12 cellular contexts compared by ENCODE assay signal in genomic region chr7:99949645-99950228, GRCh38. TPM values are rescaled to one million over a fixed set of nuclear protein-coding genes. Genes with fewer than 3 reads are reported as not detected.
DNase-seq lines count a peak whose midpoint lies in the region; ATAC-seq and TF ChIP-seq lines count a peak whose summit lies in the region.
"Had no signal": no experiment of that assay in that cellular context is flagged by ENCODE, and none has a peak within 500 bp of the region (broad histone marks: within the 10 kb centered on the region; RNA-seq: fewer than 3 reads in every experiment).

No MANE protein-coding gene starts in this region.

- H3K4me3 ChIP-seq in CD4-positive, CD25-positive, alpha-beta regulatory T cell (ENCODE audit: low read depth, low read length), result no peak overlapping the region
- H3K4me3 ChIP-seq in adipocyte (ENCODE audit: low read length) (no peak overlapping the region), liver (ENCODE audit: low read depth in 1 of 3, low read length in 3 of 3) (no peak overlapping the region)
- H3K4me3 ChIP-seq: gastroesophageal sphincter had no signal

- H3K27me3 Mint-ChIP-seq in CD4-positive, CD25-positive, alpha-beta regulatory T cell, result peaks cover 15% of the 10 kb centered on the region
- H3K27me3 Mint-ChIP-seq in nephron progenitor cell (ENCODE audit: low read depth, poor library complexity), result peaks cover 4% of the 10 kb centered on the region

- no peaks in the 10 kb centered on the region for H3K9me3 Mint-ChIP-seq in CD4-positive, CD25-positive, alpha-beta regulatory T cell
- peaks cover 30% of the 10 kb centered on the region for H3K9me3 Mint-ChIP-seq in nephron progenitor cell

- H3K27ac Mint-ChIP-seq in CD4-positive, CD25-positive, alpha-beta regulatory T cell, result no peak overlapping the region
- H3K27ac Mint-ChIP-seq in nephron progenitor cell, result no peak overlapping the region

- H3K36me3 Mint-ChIP-seq in CD4-positive, CD25-positive, alpha-beta regulatory T cell, result no peaks in the 10 kb centered on the region
- no peaks in the 10 kb centered on the region for H3K36me3 Mint-ChIP-seq in nephron progenitor cell (ENCODE audit: low read depth)

- no peaks in the 10 kb centered on the region for H3K36me3 ChIP-seq in CD4-positive, CD25-positive, alpha-beta regulatory T cell (ENCODE audit: control insufficient read depth, insufficient read depth, low read length)
- H3K36me3 ChIP-seq in adipocyte (ENCODE audit: control insufficient read depth, insufficient read depth, low read length, severe bottlenecking) (no peaks in the 10 kb centered on the region), liver (ENCODE audit: control insufficient read depth in 4 of 4, insufficient read depth in 3 of 4, low read depth in 1 of 4, low read length in 3 of 4) (no peaks in the 10 kb centered on the region)
- H3K36me3 ChIP-seq: gastroesophageal sphincter had no signal

- TF ChIP-seq EP300 in Ishikawa (IDR thresholded peaks at IDR 0.05; ENCODE audit: borderline replicate concordance), result no peak

- TF ChIP-seq CTCF in liver (IDR thresholded peaks at IDR 0.05; ENCODE audit: low read depth, low read length, missing input control) (peak; percentile 50), nephron progenitor cell (IDR thresholded peaks at IDR 0.05) (no peak)

- peaks cover 6% of the 10 kb centered on the region for H3K27me3 ChIP-seq in CD4-positive, CD25-positive, alpha-beta regulatory T cell (ENCODE audit: control insufficient read depth, insufficient read depth, low read length)
- H3K27me3 ChIP-seq in adipocyte (replicated peaks; ENCODE audit: control insufficient read depth, insufficient read depth, low read length), result peaks cover 26% of the 10 kb centered on the region
- H3K27me3 ChIP-seq in liver (ENCODE audit: control insufficient read depth in 4 of 4, insufficient read depth in 4 of 4, low read length in 3 of 4), result no peaks in the 10 kb centered on the region

- H3K4me1 ChIP-seq in CD4-positive, CD25-positive, alpha-beta regulatory T cell (ENCODE audit: control insufficient read depth, insufficient read depth, low read length, poor library complexity, severe bottlenecking), result no peaks in the 10 kb centered on the region
- H3K4me1 ChIP-seq in adipocyte (ENCODE audit: control insufficient read depth, insufficient read depth, low read length) (peaks cover 9% of the 10 kb centered on the region), liver (ENCODE audit: control insufficient read depth in 4 of 4, insufficient read depth in 4 of 4, low read length in 3 of 4) (peaks cover 2 to 18% (median 8%) of the 10 kb centered on the region in 4 donors)
- H3K4me1 ChIP-seq: gastroesophageal sphincter had no signal

- H3K9me3 ChIP-seq in CD4-positive, CD25-positive, alpha-beta regulatory T cell (ENCODE audit: control insufficient read depth in 2 of 2, low read length in 2 of 2), result peaks cover 3 to 6% of the 10 kb centered on the region in 2 experiments
- H3K9me3 ChIP-seq in adipocyte (ENCODE audit: control insufficient read depth, low read length) (peaks cover 9% of the 10 kb centered on the region), liver (ENCODE audit: control insufficient read depth in 4 of 4, low read length in 3 of 4) (no peaks in the 10 kb centered on the region)
- H3K9me3 ChIP-seq: gastroesophageal sphincter had no signal

- peaks cover 0 to 3% (median 0%) of the 10 kb centered on the region in 4 donors for H3K4me1 Mint-ChIP-seq in CD4-positive, CD25-positive, alpha-beta regulatory T cell
- H3K4me1 Mint-ChIP-seq in nephron progenitor cell, result no peaks in the 10 kb centered on the region

- no peak overlapping the region for H3K4me3 Mint-ChIP-seq in CD4-positive, CD25-positive, alpha-beta regulatory T cell
- H3K4me3 Mint-ChIP-seq in nephron progenitor cell, result no peak overlapping the region

- no peak overlapping the region for H3K9ac ChIP-seq in adipocyte (ENCODE audit: low read length)
- H3K9ac ChIP-seq in liver (ENCODE audit: low read depth in 1 of 2, low read length in 2 of 2), result no peak overlapping the region

- no peak for ATAC-seq in CD4-positive, CD25-positive, alpha-beta regulatory T cell (ENCODE audit: low read depth in 2 of 2)
- ATAC-seq in HG02610 (IDR thresholded peaks at IDR 0.05; ENCODE audit: unreplicated experiment) (no peak), HG03520 (IDR thresholded peaks at IDR 0.05; ENCODE audit: unreplicated experiment) (no peak), GM19395 (IDR thresholded peaks at IDR 0.05; ENCODE audit: unreplicated experiment) (no peak)
- ATAC-seq: gastroesophageal sphincter, T-helper 17 cell had no signal

- TF ChIP-seq RAD21 in Ishikawa (IDR thresholded peaks at IDR 0.05; ENCODE audit: low read depth) (peak; percentile 9; the same call in 1 of the 2 replicates), liver (IDR thresholded peaks at IDR 0.05) (peak; percentile 63 to 73)

- peak in 2 of 3 donors; percentile 32 to 47 for DNase-seq in CD4-positive, CD25-positive, alpha-beta regulatory T cell
- peak; percentile 45 for DNase-seq in adipocyte (ENCODE audit: low read depth)
- no peak for DNase-seq in nephron progenitor cell
- DNase-seq: activated effector memory CD4-positive, alpha-beta T cell treated with Interleukin-2 at 50 U/mL for 16 hours; occipital lobe; T-helper 17 cell had no signal

- 44% methylated on average over 3 of the region's 3 CpGs for WGBS in liver

- no peak overlapping the region for H3K27ac ChIP-seq in CD4-positive, CD25-positive, alpha-beta regulatory T cell (ENCODE audit: insufficient read depth, low read length, poor library complexity, severe bottlenecking)
- H3K27ac ChIP-seq in liver (ENCODE audit: low read depth in 1 of 2, low read length in 2 of 2), result no peak overlapping the region
- H3K27ac ChIP-seq: gastroesophageal sphincter had no signal

TF ChIP-seq in Ishikawa, 13 proteins besides CTCF, POLR2A, EP300 and RAD21 (continues in another document):
- TF ChIP-seq TCF12 (IDR thresholded peaks at IDR 0.05; ENCODE audit: low read depth) (no peak), TEAD4 (IDR thresholded peaks at IDR 0.05) (no peak), CEBPB (IDR thresholded peaks at IDR 0.05) (no peak), TAF1 (IDR thresholded peaks at IDR 0.05; ENCODE audit: low read depth) (no peak), CREB1 (IDR thresholded peaks at IDR 0.05; ENCODE audit: low read depth) (no peak), USF1 (IDR thresholded peaks at IDR 0.05) (no peak), YY1 (IDR thresholded peaks at IDR 0.05; ENCODE audit: low read depth) (no peak)

TF ChIP-seq in liver, 16 proteins besides CTCF, POLR2A, EP300 and RAD21:
- no peak for TF ChIP-seq SP1 (IDR thresholded peaks at IDR 0.05)
- TF ChIP-seq GABPA (IDR thresholded peaks at IDR 0.05 in 1 of 2, conservative IDR thresholded peaks at IDR 0.05 in 1 of 2), result no peak
- no peak for TF ChIP-seq MAX (IDR thresholded peaks at IDR 0.05)

RNA-seq across cellular contexts. Expression of gene GJC3, which starts 20.3 kb away (rescaled TPM):
- 0.35 TPM for total RNA-seq in CD4-positive, CD25-positive, alpha-beta regulatory T cell
- 1 to 10 TPM in 3 of 4 donors, under 1 TPM in 1; 1.00 to 3.0 (median 1.5) TPM for polyA plus RNA-seq in CD4-positive, CD25-positive, alpha-beta regulatory T cell
- total RNA-seq in liver, result under 1 TPM; 0.08 to 0.09 TPM
- 1 to 10 TPM in 1 of 2 donors, under 1 TPM in 1; 0.20 to 1.3 TPM for polyA plus RNA-seq in liver

RNA-seq across cellular contexts. Expression of gene AZGP1, which starts 26.1 kb away (rescaled TPM):
- not detected for total RNA-seq in CD4-positive, CD25-positive, alpha-beta regulatory T cell
- polyA plus RNA-seq in CD4-positive, CD25-positive, alpha-beta regulatory T cell, result not detected
- 100 to 1,000 TPM in 1 of 2 donors, 10 to 100 TPM in 1; 99.5 to 952 TPM for total RNA-seq in liver
- polyA plus RNA-seq in liver, result 1,000 to 10,000 TPM; 1,348 to 2,721 TPM
- total RNA-seq: occipital lobe, T-helper 17 cell had no signal

RNA-seq across cellular contexts. Expression of gene TRIM4, which starts 30.4 kb away (rescaled TPM):
- 28.6 TPM for total RNA-seq in CD4-positive, CD25-positive, alpha-beta regulatory T cell
- 10 to 100 TPM; 21.3 to 32.6 (median 27.8) TPM for polyA plus RNA-seq in CD4-positive, CD25-positive, alpha-beta regulatory T cell
- 10 to 100 TPM; 16.2 to 23.0 TPM for total RNA-seq in liver
- polyA plus RNA-seq in liver, result 10 to 100 TPM; 11.9 to 13.1 TPM

Comparison
In these comparisons a context has a peak if more than half of its experiments do, and no peak if none do; other contexts are left out.
1. RNA of gene AZGP1, which starts 26.1 kb away (total RNA-seq): 99.5 to 952 TPM in liver; not detected in CD4-positive, CD25-positive, alpha-beta regulatory T cell (single experiment); every median in the first group is over 100 times any median in the second.